Comparison of ENCODE assay signal across 16 cellular contexts in the genomic region with DNA sequence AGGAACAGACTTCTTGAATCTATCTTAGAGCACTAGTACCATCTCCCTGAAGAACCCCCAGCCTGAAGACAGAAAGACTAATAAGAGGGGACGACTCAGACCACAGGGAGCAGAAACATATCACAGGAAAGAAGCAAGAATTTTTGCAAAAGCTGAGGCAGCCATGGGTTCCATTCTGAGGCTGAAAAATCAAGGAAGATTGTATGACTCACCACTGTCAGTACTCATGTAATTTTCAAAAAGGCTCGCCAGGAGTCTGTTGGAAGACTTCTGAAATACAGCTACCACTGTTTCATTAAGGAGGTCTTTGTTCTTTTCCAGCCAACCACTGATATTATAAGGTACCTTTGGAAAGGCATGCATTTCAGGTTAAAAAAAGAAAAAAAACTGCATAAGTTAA. TPM values are rescaled to one million over a fixed set of nuclear protein-coding genes. Genes with fewer than 3 reads are reported as not detected.
DNase-seq lines count a peak whose midpoint lies in the region; ATAC-seq, FAIRE-seq and TF ChIP-seq lines count a peak whose summit lies in the region.
"Had no signal": no experiment of that assay in that cellular context is flagged by ENCODE, and none has a peak within 500 bp of the region (broad histone marks: within the 10 kb centered on the region; RNA-seq: fewer than 3 reads in every experiment).

No MANE protein-coding gene starts in this region.

- peak overlapping the region; percentile 87 for H2BK12ac ChIP-seq in trophoblast cell (ENCODE audit: low read length)

- H3K23ac ChIP-seq in trophoblast cell (ENCODE audit: low read length), result no peak overlapping the region

- H3K9me1 ChIP-seq in endothelial cell of umbilical vein (replicated peaks; ENCODE audit: control insufficient read depth, extremely low read depth, insufficient read depth, low read length), result no peaks in the 10 kb centered on the region

- POLR2A ChIA-PET in endothelial cell of umbilical vein (lab: Charles Lee) (no interaction called here), RWPE1 (lab: Yijun Ruan, JAX; ENCODE audit: low non-redundant PET) (no interaction called here)

- no peak overlapping the region for H3K18ac ChIP-seq in trophoblast cell (ENCODE audit: low read length)

- CTCF ChIA-PET in endothelial cell of umbilical vein (lab: Charles Lee), result interaction anchor here (1.0 to 1.3 kb wide), 2 partner anchors 15 to 310 kb away, joined by 3 to 5 read pairs; no protein-coding TSS in a partner anchor
- CTCF ChIA-PET in RWPE1 (lab: Yijun Ruan, JAX), result interaction anchor here (0.6 kb wide), 1 partner anchor 1397 kb away, joined by 4 read pairs; no protein-coding TSS in a partner anchor

- H2BK120ac ChIP-seq in trophoblast cell (ENCODE audit: insufficient read depth, low read length, poor library complexity), result peak overlapping the region; percentile 28

- H3K27ac ChIP-seq in endothelial cell of umbilical vein (ENCODE audit: insufficient read depth, low read depth, low read length) (no peak overlapping the region), trophoblast cell (ENCODE audit: low read depth, low read length) (peak overlapping the region; percentile 63), RWPE1 (no peak overlapping the region)
- H3K27ac ChIP-seq: BLaER1 treated with 17β-estradiol and CSF1 and Interleukin-3, amounts not matched to agents 10 nM and 100 nM had no signal

- no peaks in the 10 kb centered on the region for H3K79me2 ChIP-seq in endothelial cell of umbilical vein (ENCODE audit: control insufficient read depth, insufficient read depth, low read length)
- no peaks in the 10 kb centered on the region for H3K79me2 ChIP-seq in trophoblast cell (ENCODE audit: control insufficient read depth, insufficient read depth, low read length, poor library complexity)

- no peak overlapping the region for H2BK5ac ChIP-seq in trophoblast cell (ENCODE audit: low read depth, low read length, poor library complexity)

- H3K9ac ChIP-seq in endothelial cell of umbilical vein (replicated peaks; ENCODE audit: extremely low read depth, insufficient read depth, low read length), result no peak overlapping the region
- no peak overlapping the region for H3K9ac ChIP-seq in trophoblast cell (ENCODE audit: low read length)
- H3K9ac ChIP-seq: BLaER1 treated with 17β-estradiol and CSF1 and Interleukin-3, amounts not matched to agents 10 nM and 100 nM had no signal

- no peak for ATAC-seq in HG03280 (IDR thresholded peaks at IDR 0.05; ENCODE audit: unreplicated experiment)

- H4K20me1 ChIP-seq in endothelial cell of umbilical vein (replicated peaks; ENCODE audit: control insufficient read depth, extremely low read depth, insufficient read depth, low read length), result no peaks in the 10 kb centered on the region
- H4K20me1 ChIP-seq: BLaER1 treated with 17β-estradiol and CSF1 and Interleukin-3, amounts not matched to agents 10 nM and 100 nM had no signal

- H2AFZ ChIP-seq in endothelial cell of umbilical vein (ENCODE audit: low read depth, low read length), result no peak overlapping the region
- no peak overlapping the region for H2AFZ ChIP-seq in trophoblast cell (ENCODE audit: insufficient read depth, low read length, poor library complexity)

- DNase-seq in EL (peak; percentile 38), RKO (ENCODE audit: low spot score) (peak; percentile 24), endothelial cell of umbilical vein (ENCODE audit: low read depth, low spot score) (no peak), trophoblast cell (peak in 1 of 2 donors; percentile 32), RWPE1 (ENCODE audit: low spot score) (no peak)
- no peak for DNase-seq in activated CD4-positive, alpha-beta T cell treated with anti-CD3 and anti-CD28 coated beads for 48 hours
- DNase-seq: activated CD4-positive, alpha-beta T cell treated with anti-CD3 and anti-CD28 coated beads, Interleukin-2, amount 50 U/mL, for 4 hours; activated naive CD4-positive, alpha-beta T cell; anterior cingulate cortex; dermis blood vessel endothelial cell; erythroblast; NCI-H1694 treated with DMSO at 0.1 percent for 48 hours; NCI-H345 had no signal

- no TSS peak for BruUV-seq in endothelial cell of umbilical vein (replicated peaks; lab: Mats Ljungman, UMichigan)

- H3K4ac ChIP-seq in trophoblast cell (ENCODE audit: low read depth, low read length), result no peak overlapping the region

- H3K4me1 ChIP-seq in endothelial cell of umbilical vein (ENCODE audit: control insufficient read depth, extremely low read depth, insufficient read depth, low read length) (no peaks in the 10 kb centered on the region), trophoblast cell (ENCODE audit: control insufficient read depth in 1 of 2, insufficient read depth in 2 of 2, low read length in 2 of 2) (peaks cover 0 to 2% of the 10 kb centered on the region in 2 experiments)
- H3K4me1 ChIP-seq: BLaER1 treated with 17β-estradiol and CSF1 and Interleukin-3, amounts not matched to agents 10 nM and 100 nM had no signal

- H3K36me3 ChIP-seq in endothelial cell of umbilical vein (ENCODE audit: control insufficient read depth in 2 of 2, extremely low read depth in 1 of 2, insufficient read depth in 2 of 2, low read length in 2 of 2), result no peaks in the 10 kb centered on the region
- no peaks in the 10 kb centered on the region for H3K36me3 ChIP-seq in trophoblast cell (ENCODE audit: control insufficient read depth in 1 of 2, insufficient read depth in 2 of 2, low read length in 2 of 2)
- H3K36me3 ChIP-seq: BLaER1 treated with 17β-estradiol and CSF1 and Interleukin-3, amounts not matched to agents 10 nM and 100 nM had no signal

- intact Hi-C loops in endothelial cell of umbilical vein (cut with micrococcal nuclease), result no loop called here

- no peaks in the 10 kb centered on the region for H3K79me1 ChIP-seq in trophoblast cell (ENCODE audit: low read length)

- H4K91ac ChIP-seq in trophoblast cell (ENCODE audit: low read depth, low read length), result no peak overlapping the region

- no peak overlapping the region for H2AK5ac ChIP-seq in trophoblast cell (ENCODE audit: low read length)

- H3K4me2 ChIP-seq in endothelial cell of umbilical vein (ENCODE audit: insufficient read depth, low read length), result no peak overlapping the region
- H3K4me2 ChIP-seq in trophoblast cell (ENCODE audit: low read length), result no peak overlapping the region
- H3K4me2 ChIP-seq: BLaER1 treated with 17β-estradiol and CSF1 and Interleukin-3, amounts not matched to agents 10 nM and 100 nM had no signal

- TF ChIP-seq CTCF in endothelial cell of umbilical vein (IDR thresholded peaks at IDR 0.05; ENCODE audit: extremely low read depth in 1 of 2, insufficient read depth in 1 of 2, low read depth in 1 of 2, low read length in 2 of 2) (no peak), RWPE1 (conservative IDR thresholded peaks at IDR 0.05; ENCODE audit: low read depth) (no peak)

- no peaks in the 10 kb centered on the region for H3K9me3 ChIP-seq in endothelial cell of umbilical vein (replicated peaks; ENCODE audit: control insufficient read depth, insufficient read depth, low read length)
- H3K9me3 ChIP-seq in trophoblast cell (ENCODE audit: insufficient read depth, low read depth, low read length), result no peaks in the 10 kb centered on the region
- H3K9me3 ChIP-seq: BLaER1 treated with 17β-estradiol and CSF1 and Interleukin-3, amounts not matched to agents 10 nM and 100 nM had no signal

- dilution Hi-C loops in endothelial cell of umbilical vein (cut with MboI; ENCODE audit: extremely low pct_ligation_motif_present, low sequenced_read_pairs), result no loop called here

- no peak for TF ChIP-seq POLR2A in endothelial cell of umbilical vein (IDR thresholded peaks at IDR 0.05; ENCODE audit: low read depth, low read length)

- H3K4me3 ChIP-seq in endothelial cell of umbilical vein (replicated peaks in 1 of 3; ENCODE audit: insufficient read depth in 1 of 3, low read depth in 1 of 3, low read length in 3 of 3) (no peak overlapping the region), trophoblast cell (ENCODE audit: low read depth, low read length) (no peak overlapping the region)
- H3K4me3 ChIP-seq: BLaER1 treated with 17β-estradiol and CSF1 and Interleukin-3, amounts not matched to agents 10 nM and 100 nM had no signal

- H3K27me3 ChIP-seq in endothelial cell of umbilical vein (ENCODE audit: control insufficient read depth in 2 of 2, insufficient read depth in 2 of 2, low read length in 2 of 2) (no peaks in the 10 kb centered on the region), trophoblast cell (ENCODE audit: insufficient read depth, low read length) (no peaks in the 10 kb centered on the region)
- H3K27me3 ChIP-seq: BLaER1 treated with 17β-estradiol and CSF1 and Interleukin-3, amounts not matched to agents 10 nM and 100 nM had no signal

- no peak overlapping the region for H3K14ac ChIP-seq in trophoblast cell (ENCODE audit: low read length)

- no peak overlapping the region for H4K12ac ChIP-seq in trophoblast cell (ENCODE audit: low read depth, low read length)

- no CpG with 5 or more reads among the region's 2 CpGs for whole genome bisulfite sequencing in trophoblast cell (ENCODE audit: extremely low coverage, insufficient coverage, insufficient read length)

- peak; percentile 18 for FAIRE-seq in endothelial cell of umbilical vein (lab: Jason Lieb, UNC)

- H4K8ac ChIP-seq in trophoblast cell (ENCODE audit: low read depth, low read length), result no peak overlapping the region

TF ChIP-seq in endothelial cell of umbilical vein, 7 proteins besides CTCF, POLR2A, EP300 and RAD21:
- TF ChIP-seq FOS (IDR thresholded peaks at IDR 0.05; ENCODE audit: borderline replicate concordance, insufficient read depth, low read length), result peak; percentile 52
- TF ChIP-seq, protein P1, sequence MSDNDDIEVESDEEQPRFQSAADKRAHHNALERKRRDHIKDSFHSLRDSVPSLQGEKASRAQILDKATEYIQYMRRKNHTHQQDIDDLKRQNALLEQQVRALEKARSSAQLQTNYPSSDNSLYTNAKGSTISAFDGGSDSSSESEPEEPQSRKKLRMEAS (IDR thresholded peaks at IDR 0.05; ENCODE audit: insufficient read depth, insufficient read length), result no peak
TF ChIP-seq in endothelial cell of umbilical vein: peak in this region for 1.

RNA-seq across cellular contexts. Expression of a gene that starts 47.5 kb away (rescaled TPM):
- 0.14 and 0.27 TPM in 2 replicates for total RNA-seq in endothelial cell of umbilical vein
- polyA plus RNA-seq in endothelial cell of umbilical vein, result not detected in 2 replicates
- 0.01 and 0.03 TPM in 2 replicates for polyA plus RNA-seq in endothelial cell of umbilical vein (2011; cell fraction: cytosol; rRNA removed)
- polyA plus RNA-seq in endothelial cell of umbilical vein (2011; cell fraction: nucleus; rRNA removed), result 0.14 and 0.26 TPM in 2 replicates
- 0.15 and 0.28 TPM in 2 replicates for polyA plus RNA-seq in endothelial cell of umbilical vein (2012)
- not detected in 2 replicates for polyA minus RNA-seq in endothelial cell of umbilical vein
- not detected for polyA minus RNA-seq in endothelial cell of umbilical vein (2011; cell fraction: cytosol; rRNA and poly(A)+ RNA removed)
- 0.14 and 0.24 TPM in 2 replicates for polyA minus RNA-seq in endothelial cell of umbilical vein (2011; cell fraction: nucleus; rRNA and poly(A)+ RNA removed)
- 0.32 and 0.37 TPM in 2 replicates for polyA plus RNA-seq in trophoblast cell (2013)
- polyA plus RNA-seq: IgD-negative memory B cell had no signal

Comparison
In these comparisons a context has a peak if more than half of its experiments do, and no peak if none do; other contexts are left out.
1. DNase-seq: peak in EL (single experiment) and RKO (single experiment); none in endothelial cell of umbilical vein (single experiment), RWPE1 (single experiment) and activated CD4-positive, alpha-beta T cell treated with anti-CD3 and anti-CD28 coated beads for 48 hours (single experiment).